Comparison of ENCODE assay signal across 24 cellular contexts in genomic region chr13:70527553-70527952, GRCh38.
"Had no signal": no experiment of that assay in that cellular context is flagged by ENCODE, and none has a peak within 500 bp of the region (broad histone marks: within the 10 kb centered on the region; RNA-seq: fewer than 3 reads in every experiment).

No MANE protein-coding gene starts in this region.

- H3K27me3 ChIP-seq: esophagus muscularis mucosa, foreskin keratinocyte, heart right ventricle, neural progenitor cell, suprapubic skin, tibial artery, upper lobe of right lung had no signal

- H3K4me1 ChIP-seq: esophagus muscularis mucosa, foreskin keratinocyte, heart right ventricle, lower lobe of right lung, neural progenitor cell, suprapubic skin, tibial artery, upper lobe of right lung had no signal

- ATAC-seq: activated naive CD8-positive, alpha-beta T cell treated with anti-CD3 and anti-CD28 coated beads, Interleukin-2, amount 50 U/mL, for 24 hours; foreskin keratinocyte; heart right ventricle; left lobe of liver; lower lobe of right lung; naive thymus-derived CD8-positive, alpha-beta T cell; right cardiac atrium; upper lobe of right lung; WTC11 had no signal

- H3K4me3 ChIP-seq: esophagus muscularis mucosa, heart right ventricle, lower lobe of right lung, neural progenitor cell, suprapubic skin, tibial artery, upper lobe of right lung had no signal

- H3K36me3 ChIP-seq: esophagus muscularis mucosa, heart right ventricle, lower lobe of right lung, neural progenitor cell, suprapubic skin, tibial artery, upper lobe of right lung had no signal

- DNase-seq: activated CD4-positive, alpha-beta memory T cell treated with anti-CD3 and anti-CD28 coated beads, Interleukin-2, amount 10 ng/mL, durations not matched to agents 7 days and 5 days; activated CD4-positive, alpha-beta T cell treated with anti-CD3 and anti-CD28 coated beads for 1 hour; activated CD4-positive, alpha-beta T cell treated with anti-CD3 and anti-CD28 coated beads, Interleukin-2, amount 10 ng/mL, durations not matched to agents 7 days and 5 days; activated naive CD8-positive, alpha-beta T cell treated with anti-CD3 and anti-CD28 coated beads, Interleukin-2, amount 50 U/mL, for 24 hours; activated T-cell treated with anti-CD3 and anti-CD28 coated beads, Interleukin-2, amount 50 U/mL, for 48 hours; dermis blood vessel endothelial cell; effector CD4-positive, alpha-beta T cell; foreskin keratinocyte; heart right ventricle; lower lobe of right lung; mesenchymal stem cell; naive thymus-derived CD8-positive, alpha-beta T cell; posterior cingulate gyrus; right cardiac atrium; stimulated activated CD4-positive, alpha-beta T cell treated with anti-CD3 and anti-CD28 coated beads, Interleukin-15, amount 100 ng/mL, for 24 hours; stimulated activated CD4-positive, alpha-beta T cell treated with anti-CD3 and anti-CD28 coated beads, Interleukin-2, amount 100 ng/mL, for 24 hours; stimulated activated naive CD4-positive, alpha-beta T cell; tibial artery; upper lobe of right lung had no signal

- H3K9me3 ChIP-seq: esophagus muscularis mucosa, heart right ventricle, lower lobe of right lung, suprapubic skin, tibial artery, upper lobe of right lung had no signal
